Comparison of ENCODE assay signal across 19 cellular contexts in genomic region chr5:6236170-6236793, GRCh38.
DNase-seq lines count a peak whose midpoint lies in the region; ATAC-seq and TF ChIP-seq lines count a peak whose summit lies in the region.
"Had no signal": no experiment of that assay in that cellular context is flagged by ENCODE, and none has a peak within 500 bp of the region (broad histone marks: within the 10 kb centered on the region; RNA-seq: fewer than 3 reads in every experiment).

No MANE protein-coding gene starts in this region.

- no peaks in the 10 kb centered on the region for H3K27me3 ChIP-seq in esophagus (ENCODE audit: control insufficient read depth in 1 of 2, insufficient read depth in 2 of 2, low read length in 2 of 2)
- H3K27me3 ChIP-seq: BE2C, SJCRH30 had no signal

- 62 to 67% methylated on average over 2 of the region's 2 CpGs for WGBS in esophagus, 2 donors

- no peaks in the 10 kb centered on the region for H3K9me3 Mint-ChIP-seq in type B pancreatic cell

- DNase-seq in RWPE1 (ENCODE audit: low spot score) (peak; percentile 38), type B pancreatic cell (ENCODE audit: extremely low spot score, unreplicated experiment) (no peak), SK-N-DZ (ENCODE audit: low spot score) (no peak), hippocampal formation (lab: John Stamatoyannopoulos, UW) (no peak)
- DNase-seq: BE2C, EL, GF-D8, H7, KG1, NCI-H1105, NCI-H2029 treated with DMSO at 0.1 percent for 48 hours, NCI-H2171, NCI-H345, NCI-H524, SJCRH30 had no signal

- no peak overlapping the region for H3K4me3 Mint-ChIP-seq in type B pancreatic cell

- H3K27me3 Mint-ChIP-seq in type B pancreatic cell = peaks cover 6% of the 10 kb centered on the region

- no peaks in the 10 kb centered on the region for H3K9me3 ChIP-seq in esophagus (ENCODE audit: control insufficient read depth in 2 of 2, insufficient read depth in 1 of 2, low read depth in 1 of 2, low read length in 1 of 2)
- H3K9me3 ChIP-seq: BE2C, SJCRH30 had no signal

- no peaks in the 10 kb centered on the region for H3K4me1 Mint-ChIP-seq in type B pancreatic cell (ENCODE audit: unreplicated experiment)

- H3K36me3 ChIP-seq in esophagus (ENCODE audit: control insufficient read depth in 2 of 2, insufficient read depth in 2 of 2, low read length in 1 of 2) = no peaks in the 10 kb centered on the region
- H3K36me3 ChIP-seq: BE2C, SJCRH30 had no signal

- H3K27ac ChIP-seq in RWPE1 (no peak overlapping the region), esophagus (ENCODE audit: low read depth in 2 of 2, low read length in 1 of 2) (peak overlapping the region; percentile 75 to 80)
- H3K27ac ChIP-seq: A549, SJCRH30 had no signal

- H3K4me3 ChIP-seq in esophagus (ENCODE audit: low read depth in 1 of 2, low read length in 2 of 2) = no peak overlapping the region
- H3K4me3 ChIP-seq: A549, SJCRH30 had no signal

- H3K27ac Mint-ChIP-seq in type B pancreatic cell = peak overlapping the region; percentile 65

- CTCF ChIA-PET in RWPE1 (lab: Yijun Ruan, JAX) = no interaction called here

- H3K4me1 ChIP-seq in esophagus (ENCODE audit: control insufficient read depth in 2 of 2, insufficient read depth in 2 of 2, low read length in 1 of 2) = peaks cover 0 to 3% of the 10 kb centered on the region in 2 donors
- H3K4me1 ChIP-seq: A549, BE2C, SJCRH30 had no signal

- H3K36me3 Mint-ChIP-seq in type B pancreatic cell = no peaks in the 10 kb centered on the region

- TF ChIP-seq CTCF in RWPE1 (conservative IDR thresholded peaks at IDR 0.05; ENCODE audit: low read depth) (no peak), type B pancreatic cell (conservative IDR thresholded peaks at IDR 0.05) (no peak)

- POLR2A ChIA-PET in RWPE1 (lab: Yijun Ruan, JAX; ENCODE audit: low non-redundant PET) = no interaction called here

- ATAC-seq in HG03342 (IDR thresholded peaks at IDR 0.05; ENCODE audit: unreplicated experiment) (peak; percentile 15), GM21423 (IDR thresholded peaks at IDR 0.05; ENCODE audit: unreplicated experiment) (no peak)
- ATAC-seq: A549 had no signal
